ENCODE assay signal across 1 cellular context in the genomic region with DNA sequence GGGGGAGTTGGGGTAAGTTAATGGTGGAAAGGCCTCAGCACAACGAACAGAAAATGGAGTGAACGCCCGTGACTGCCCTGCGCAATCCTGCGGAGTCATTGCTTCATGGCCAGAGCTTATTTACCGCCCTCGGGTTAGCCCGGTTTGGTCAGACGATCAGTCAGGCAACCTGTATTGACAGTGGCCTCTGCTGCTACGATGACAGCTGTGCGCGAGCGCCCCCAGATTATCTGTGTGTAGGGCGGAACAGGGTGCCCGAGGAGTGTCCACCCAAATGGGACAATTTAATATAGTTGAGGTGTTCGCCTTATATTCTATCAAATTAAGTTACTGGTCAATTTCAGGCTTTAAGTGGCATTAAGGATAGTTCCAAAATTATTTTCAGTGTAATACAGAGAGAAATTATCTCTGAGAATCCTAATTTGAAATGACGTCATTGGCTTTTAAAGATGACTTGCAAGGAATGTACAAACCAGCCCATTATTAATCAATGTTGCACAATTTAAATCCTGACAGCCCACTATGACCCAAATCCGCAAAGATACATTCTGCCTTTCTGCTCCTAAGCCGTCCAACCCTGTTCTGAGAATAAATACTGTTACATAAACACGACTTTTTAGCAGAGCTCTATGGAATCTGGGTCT.
TF ChIP-seq lines count a peak whose summit lies in the region.

No MANE protein-coding gene starts in this region.

TF ChIP-seq in K562, 482 proteins besides CTCF, POLR2A, EP300 and RAD21 (continued from another document):
- TF ChIP-seq, protein P1, sequence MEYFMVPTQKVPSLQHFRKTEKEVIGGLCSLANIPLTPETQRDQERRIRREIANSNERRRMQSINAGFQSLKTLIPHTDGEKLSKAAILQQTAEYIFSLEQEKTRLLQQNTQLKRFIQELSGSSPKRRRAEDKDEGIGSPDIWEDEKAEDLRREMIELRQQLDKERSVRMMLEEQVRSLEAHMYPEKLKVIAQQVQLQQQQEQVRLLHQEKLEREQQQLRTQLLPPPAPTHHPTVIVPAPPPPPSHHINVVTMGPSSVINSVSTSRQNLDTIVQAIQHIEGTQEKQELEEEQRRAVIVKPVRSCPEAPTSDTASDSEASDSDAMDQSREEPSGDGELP (CRISPR knock-in tag; IDR thresholded peaks at IDR 0.05; ENCODE audit: borderline replicate concordance): peak; percentile 89
- TF ChIP-seq SMARCA4 (IDR thresholded peaks at IDR 0.05): peak; percentile 52
- TF ChIP-seq FOXJ3 (CRISPR knock-in tag; IDR thresholded peaks at IDR 0.05): no peak
- TF ChIP-seq JUN (IDR thresholded peaks at IDR 0.05; ENCODE audit: borderline replicate concordance, low read depth, low read length): peak; percentile 63; the same call in 1 of the 2 replicates
- no peak for TF ChIP-seq JUN (CRISPR knock-in tag; IDR thresholded peaks at IDR 0.05; ENCODE audit: borderline replicate concordance)
- no peak for TF ChIP-seq SRSF1 (IDR thresholded peaks at IDR 0.05; ENCODE audit: low read depth, low read length)
- no peak for TF ChIP-seq CBX2 (IDR thresholded peaks at IDR 0.05; ENCODE audit: insufficient read depth, low read length, poor library complexity, severe bottlenecking)
- no peak for TF ChIP-seq THAP7 (CRISPR knock-in tag; IDR thresholded peaks at IDR 0.05)
- TF ChIP-seq ZNF143 (CRISPR knock-in tag; IDR thresholded peaks at IDR 0.05): no peak
- TF ChIP-seq SMARCC2 (IDR thresholded peaks at IDR 0.05; ENCODE audit: low read depth): peak; percentile 23; the same call in 1 of the 2 replicates
- no peak for TF ChIP-seq SAFB2 (IDR thresholded peaks at IDR 0.05; ENCODE audit: borderline replicate concordance, low read depth, low read length, severe bottlenecking)
- TF ChIP-seq CHD1 (IDR thresholded peaks at IDR 0.05; ENCODE audit: low read length): no peak
- peak; percentile 64 for TF ChIP-seq FOXJ2 (tag; IDR thresholded peaks at IDR 0.05)
- no peak for TF ChIP-seq BACH1 (tag; IDR thresholded peaks at IDR 0.05)
- TF ChIP-seq MED1 (CRISPR knock-in tag; IDR thresholded peaks at IDR 0.05; ENCODE audit: borderline replicate concordance): no peak
- no peak for TF ChIP-seq SRF (CRISPR knock-in tag; IDR thresholded peaks at IDR 0.05)
- no peak for TF ChIP-seq ELF1 (tag; IDR thresholded peaks at IDR 0.05)
- TF ChIP-seq SAP30 (IDR thresholded peaks at IDR 0.05; ENCODE audit: borderline replicate concordance, insufficient read depth, low read depth, low read length, poor library complexity, severe bottlenecking): no peak
- TF ChIP-seq ZNF561 (CRISPR knock-in tag; conservative IDR thresholded peaks at IDR 0.05): no peak
- no peak for TF ChIP-seq DEAF1 (CRISPR knock-in tag; IDR thresholded peaks at IDR 0.05)
- TF ChIP-seq IRF2 (CRISPR knock-in tag; IDR thresholded peaks at IDR 0.05): no peak
- no peak for TF ChIP-seq RAD51 (IDR thresholded peaks at IDR 0.05; ENCODE audit: borderline replicate concordance, low read depth)
- TF ChIP-seq NFIX (CRISPR knock-in tag; IDR thresholded peaks at IDR 0.05; ENCODE audit: low read depth): no peak
- TF ChIP-seq, protein P2, sequence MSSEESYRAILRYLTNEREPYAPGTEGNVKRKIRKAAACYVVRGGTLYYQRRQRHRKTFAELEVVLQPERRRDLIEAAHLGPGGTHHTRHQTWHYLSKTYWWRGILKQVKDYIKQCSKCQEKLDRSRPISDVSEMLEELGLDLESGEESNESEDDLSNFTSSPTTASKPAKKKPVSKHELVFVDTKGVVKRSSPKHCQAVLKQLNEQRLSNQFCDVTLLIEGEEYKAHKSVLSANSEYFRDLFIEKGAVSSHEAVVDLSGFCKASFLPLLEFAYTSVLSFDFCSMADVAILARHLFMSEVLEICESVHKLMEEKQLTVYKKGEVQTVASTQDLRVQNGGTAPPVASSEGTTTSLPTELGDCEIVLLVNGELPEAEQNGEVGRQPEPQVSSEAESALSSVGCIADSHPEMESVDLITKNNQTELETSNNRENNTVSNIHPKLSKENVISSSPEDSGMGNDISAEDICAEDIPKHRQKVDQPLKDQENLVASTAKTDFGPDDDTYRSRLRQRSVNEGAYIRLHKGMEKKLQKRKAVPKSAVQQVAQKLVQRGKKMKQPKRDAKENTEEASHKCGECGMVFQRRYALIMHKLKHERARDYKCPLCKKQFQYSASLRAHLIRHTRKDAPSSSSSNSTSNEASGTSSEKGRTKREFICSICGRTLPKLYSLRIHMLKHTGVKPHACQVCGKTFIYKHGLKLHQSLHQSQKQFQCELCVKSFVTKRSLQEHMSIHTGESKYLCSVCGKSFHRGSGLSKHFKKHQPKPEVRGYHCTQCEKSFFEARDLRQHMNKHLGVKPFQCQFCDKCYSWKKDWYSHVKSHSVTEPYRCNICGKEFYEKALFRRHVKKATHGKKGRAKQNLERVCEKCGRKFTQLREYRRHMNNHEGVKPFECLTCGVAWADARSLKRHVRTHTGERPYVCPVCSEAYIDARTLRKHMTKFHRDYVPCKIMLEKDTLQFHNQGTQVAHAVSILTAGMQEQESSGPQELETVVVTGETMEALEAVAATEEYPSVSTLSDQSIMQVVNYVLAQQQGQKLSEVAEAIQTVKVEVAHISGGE (CRISPR knock-in tag; IDR thresholded peaks at IDR 0.05): no peak
- TF ChIP-seq HNRNPK (IDR thresholded peaks at IDR 0.05; ENCODE audit: low read depth, low read length, poor library complexity, severe bottlenecking): no peak
- TF ChIP-seq PCBP1 (IDR thresholded peaks at IDR 0.05; ENCODE audit: low read depth, low read length, poor library complexity, severe bottlenecking): no peak
- TF ChIP-seq EZH2 (IDR thresholded peaks at IDR 0.05; ENCODE audit: borderline replicate concordance, low read depth, low read length): no peak
- TF ChIP-seq RBM34 (IDR thresholded peaks at IDR 0.05; ENCODE audit: borderline replicate concordance, insufficient read depth, low read length): no peak
- no peak for TF ChIP-seq NR4A1 (CRISPR knock-in tag; IDR thresholded peaks at IDR 0.05)
- TF ChIP-seq NR4A1 (tag; IDR thresholded peaks at IDR 0.05): no peak
- TF ChIP-seq ZNF586 (CRISPR knock-in tag; conservative IDR thresholded peaks at IDR 0.05): no peak
- no peak for TF ChIP-seq PPARD (CRISPR knock-in tag; IDR thresholded peaks at IDR 0.05)
- TF ChIP-seq CCNT2 (IDR thresholded peaks at IDR 0.05; ENCODE audit: borderline replicate concordance, extremely low read depth, insufficient read length, low read depth, low read length): no peak
- no peak for TF ChIP-seq POLR2G (IDR thresholded peaks at IDR 0.05; ENCODE audit: low read depth, low read length)
- peak; percentile 71 to 84 for TF ChIP-seq FOXK2 (conservative IDR thresholded peaks at IDR 0.05 in 1 of 2, IDR thresholded peaks at IDR 0.05 in 1 of 2; ENCODE audit: low read depth in 2 of 2)
- TF ChIP-seq ZNF23 (CRISPR knock-in tag; IDR thresholded peaks at IDR 0.05): no peak
- TF ChIP-seq RBM17 (IDR thresholded peaks at IDR 0.05; ENCODE audit: borderline replicate concordance, low read depth, low read length): no peak
- TF ChIP-seq, protein P3, sequence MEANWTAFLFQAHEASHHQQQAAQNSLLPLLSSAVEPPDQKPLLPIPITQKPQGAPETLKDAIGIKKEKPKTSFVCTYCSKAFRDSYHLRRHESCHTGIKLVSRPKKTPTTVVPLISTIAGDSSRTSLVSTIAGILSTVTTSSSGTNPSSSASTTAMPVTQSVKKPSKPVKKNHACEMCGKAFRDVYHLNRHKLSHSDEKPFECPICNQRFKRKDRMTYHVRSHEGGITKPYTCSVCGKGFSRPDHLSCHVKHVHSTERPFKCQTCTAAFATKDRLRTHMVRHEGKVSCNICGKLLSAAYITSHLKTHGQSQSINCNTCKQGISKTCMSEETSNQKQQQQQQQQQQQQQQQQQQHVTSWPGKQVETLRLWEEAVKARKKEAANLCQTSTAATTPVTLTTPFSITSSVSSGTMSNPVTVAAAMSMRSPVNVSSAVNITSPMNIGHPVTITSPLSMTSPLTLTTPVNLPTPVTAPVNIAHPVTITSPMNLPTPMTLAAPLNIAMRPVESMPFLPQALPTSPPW (CRISPR knock-in tag; IDR thresholded peaks at IDR 0.05): no peak
- no peak for TF ChIP-seq ZFX (CRISPR knock-in tag; IDR thresholded peaks at IDR 0.05)
- no peak for TF ChIP-seq HNRNPH1 (optimal IDR thresholded peaks at IDR 0.05; ENCODE audit: low read depth, low read length)
- TF ChIP-seq, protein P4, sequence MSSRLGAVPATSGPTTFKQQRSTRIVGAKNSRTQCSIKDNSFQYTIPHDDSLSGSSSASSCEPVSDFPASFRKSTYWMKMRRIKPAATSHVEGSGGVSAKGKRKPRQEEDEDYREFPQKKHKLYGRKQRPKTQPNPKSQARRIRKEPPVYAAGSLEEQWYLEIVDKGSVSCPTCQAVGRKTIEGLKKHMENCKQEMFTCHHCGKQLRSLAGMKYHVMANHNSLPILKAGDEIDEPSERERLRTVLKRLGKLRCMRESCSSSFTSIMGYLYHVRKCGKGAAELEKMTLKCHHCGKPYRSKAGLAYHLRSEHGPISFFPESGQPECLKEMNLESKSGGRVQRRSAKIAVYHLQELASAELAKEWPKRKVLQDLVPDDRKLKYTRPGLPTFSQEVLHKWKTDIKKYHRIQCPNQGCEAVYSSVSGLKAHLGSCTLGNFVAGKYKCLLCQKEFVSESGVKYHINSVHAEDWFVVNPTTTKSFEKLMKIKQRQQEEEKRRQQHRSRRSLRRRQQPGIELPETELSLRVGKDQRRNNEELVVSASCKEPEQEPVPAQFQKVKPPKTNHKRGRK (tag; IDR thresholded peaks at IDR 0.05): no peak
- no peak for TF ChIP-seq LCOR (CRISPR knock-in tag; IDR thresholded peaks at IDR 0.05)
